ENCODE assay signal across 8 cellular contexts in the genomic region with DNA sequence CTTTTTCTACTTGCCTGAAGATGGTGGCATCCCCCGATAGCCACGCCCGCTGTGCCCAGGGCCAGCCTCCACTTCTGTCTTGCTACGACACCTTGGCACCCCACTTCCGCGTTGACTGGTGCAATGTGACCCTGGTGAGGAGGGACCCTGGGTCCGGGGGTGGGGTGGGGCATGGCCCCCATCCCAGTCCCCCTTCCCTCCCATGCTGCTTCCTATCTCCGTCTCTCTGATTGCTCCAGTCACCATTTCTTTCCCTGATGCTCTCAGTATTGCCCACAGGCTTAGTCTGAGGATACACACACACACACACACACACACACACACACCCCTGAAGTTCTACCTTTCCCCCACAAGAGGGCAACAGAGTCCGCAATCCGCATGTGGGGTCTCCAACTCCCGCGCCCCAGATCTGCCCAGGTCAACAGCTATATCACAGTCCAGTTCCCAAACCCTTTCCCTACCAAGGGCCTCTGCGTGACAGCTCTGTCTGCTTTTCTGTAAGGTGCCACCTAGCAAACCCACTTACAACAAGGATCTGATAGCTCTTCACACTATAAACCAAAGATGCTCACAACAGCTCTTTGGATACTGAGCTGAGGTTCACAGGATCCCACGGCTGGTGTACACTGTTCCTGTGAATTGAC. TPM values are rescaled to one million over a fixed set of nuclear protein-coding genes. Genes with fewer than 3 reads are reported as not detected.
DNase-seq lines count a peak whose midpoint lies in the region; ATAC-seq and TF ChIP-seq lines count a peak whose summit lies in the region.

No MANE protein-coding gene starts in this region.

- peak; percentile 55 for TF ChIP-seq CTCF in CD8-positive, alpha-beta T cell (IDR thresholded peaks at IDR 0.05)
- peak; percentile 98 for TF ChIP-seq CTCF in fibroblast of villous mesenchyme (IDR thresholded peaks at IDR 0.05; ENCODE audit: insufficient read depth, low read depth, low read length)
- peak; percentile 60 for TF ChIP-seq CTCF in progenitor cell of endocrine pancreas (IDR thresholded peaks at IDR 0.05; ENCODE audit: unreplicated experiment)

- H3K9me3 Mint-ChIP-seq in CD8-positive, alpha-beta T cell: no peaks in the 10 kb centered on the region
- no peaks in the 10 kb centered on the region for H3K9me3 Mint-ChIP-seq in progenitor cell of endocrine pancreas (ENCODE audit: low read depth)

- H3K4me3 Mint-ChIP-seq in CD8-positive, alpha-beta T cell: peak overlapping the region; percentile 75
- H3K4me3 Mint-ChIP-seq in progenitor cell of endocrine pancreas (ENCODE audit: low read depth): no peak overlapping the region

- no peaks in the 10 kb centered on the region for H3K36me3 Mint-ChIP-seq in CD8-positive, alpha-beta T cell
- H3K36me3 Mint-ChIP-seq in progenitor cell of endocrine pancreas (ENCODE audit: insufficient read depth): no peaks in the 10 kb centered on the region

- H3K27me3 ChIP-seq in CD8-positive, alpha-beta T cell (ENCODE audit: insufficient read depth, low read length): no peaks in the 10 kb centered on the region

- peaks cover 20% of the 10 kb centered on the region for H3K4me1 ChIP-seq in CD8-positive, alpha-beta T cell (ENCODE audit: insufficient read depth, low read length)

- ATAC-seq in CD8-positive, alpha-beta T cell: peak; percentile 86
- no peak for ATAC-seq in GM19467 (IDR thresholded peaks at IDR 0.05; ENCODE audit: unreplicated experiment)
- no peak for ATAC-seq in GM21737 (IDR thresholded peaks at IDR 0.05; ENCODE audit: unreplicated experiment)

- peaks cover 3% of the 10 kb centered on the region for H3K27me3 Mint-ChIP-seq in CD8-positive, alpha-beta T cell (ENCODE audit: low read depth)
- peaks cover 15% of the 10 kb centered on the region for H3K27me3 Mint-ChIP-seq in progenitor cell of endocrine pancreas

- peak; percentile 37 to 81 (median 65) for DNase-seq in CD8-positive, alpha-beta T cell
- DNase-seq in HK-2 (ENCODE audit: unreplicated experiment): peak; percentile 78
- DNase-seq in OCI-M2 (lab: John Stamatoyannopoulos, UW; ENCODE audit: unreplicated experiment): peak; percentile 25
- peak; percentile 25 for DNase-seq in activated T-helper 1 cell treated with Interleukin-2 at 50 U/mL for 16 hours (ENCODE audit: low read depth)
- DNase-seq in fibroblast of villous mesenchyme (ENCODE audit: low read depth): peak; percentile 79
- peak; percentile 56 for DNase-seq in progenitor cell of endocrine pancreas (ENCODE audit: low spot score, unreplicated experiment)

- peak overlapping the region; percentile 90 for H3K27ac Mint-ChIP-seq in CD8-positive, alpha-beta T cell
- peak overlapping the region; percentile 17 for H3K27ac Mint-ChIP-seq in progenitor cell of endocrine pancreas

- intact Hi-C loops in CD8-positive, alpha-beta T cell (cut with DNase I, micrococcal nuclease): loop anchor here (1.0 kb wide), 3 partner anchors 29 to 128 kb away; no protein-coding TSS in a partner anchor

- POLR2A ChIA-PET in CD8-positive, alpha-beta T cell (lab: Charles Lee): interaction anchor here (0.7 kb wide), 1 partner anchor 9 kb away, joined by 3 read pairs; no protein-coding TSS in a partner anchor

- peak overlapping the region; percentile 28 for H3K4me3 ChIP-seq in CD8-positive, alpha-beta T cell (ENCODE audit: low read depth, low read length)
- no peak overlapping the region for H3K4me3 ChIP-seq in fibroblast of villous mesenchyme (ENCODE audit: low read depth, low read length)

- peak overlapping the region; percentile 28 for H3K27ac ChIP-seq in CD8-positive, alpha-beta T cell (ENCODE audit: low read depth, low read length)

- H3K36me3 ChIP-seq in CD8-positive, alpha-beta T cell (ENCODE audit: insufficient read depth, low read length): no peaks in the 10 kb centered on the region

- peaks cover 10% of the 10 kb centered on the region for H3K4me1 Mint-ChIP-seq in CD8-positive, alpha-beta T cell (ENCODE audit: low read depth)
- H3K4me1 Mint-ChIP-seq in progenitor cell of endocrine pancreas (ENCODE audit: low read depth): peaks cover 13% of the 10 kb centered on the region

- H3K9me3 ChIP-seq in CD8-positive, alpha-beta T cell (ENCODE audit: low read length): no peaks in the 10 kb centered on the region

- CTCF ChIA-PET in CD8-positive, alpha-beta T cell (lab: Charles Lee): interaction anchor here (0.6 to 4.3 kb wide), 26 partner anchors 8 to 896 kb away, joined by 3 to 30 read pairs (median 4); a partner anchor contains a TSS

RNA-seq across cellular contexts. Expression of a gene that starts 3.4 kb away (rescaled TPM):
- under 1 TPM in 1 of 2 experiments, not detected in 1; 0.25 TPM for total RNA-seq in CD8-positive, alpha-beta T cell
- total RNA-seq in fibroblast of villous mesenchyme: 0.32 TPM in 1 of 2 replicates, not detected in the other
- not detected in 2 replicates for total RNA-seq in progenitor cell of endocrine pancreas

RNA-seq across cellular contexts. Expression of a gene that starts 18.8 kb away (rescaled TPM):
- total RNA-seq in CD8-positive, alpha-beta T cell: 10 to 100 TPM; 64.3 TPM
- 38.7 and 47.1 TPM in 2 replicates for total RNA-seq in fibroblast of villous mesenchyme
- 34.3 and 35.7 TPM in 2 replicates for total RNA-seq in progenitor cell of endocrine pancreas

RNA-seq across cellular contexts. Expression of a gene that starts 32.2 kb away (rescaled TPM):
- 10 to 100 TPM; 37.2 to 43.8 TPM for total RNA-seq in CD8-positive, alpha-beta T cell
- total RNA-seq in fibroblast of villous mesenchyme (2,749 and 5,894 TPM in 2 replicates), progenitor cell of endocrine pancreas (26.7 and 38.4 TPM in 2 replicates)

RNA-seq across cellular contexts. Expression of a gene that starts 39.3 kb away (rescaled TPM):
- under 1 TPM; 0.31 to 0.62 TPM for total RNA-seq in CD8-positive, alpha-beta T cell
- 4.7 and 5.8 TPM in 2 replicates for total RNA-seq in fibroblast of villous mesenchyme
- total RNA-seq in progenitor cell of endocrine pancreas: 6.0 and 7.7 TPM in 2 replicates

Comparison
In these comparisons a context has a peak if more than half of its experiments do, and no peak if none do; other contexts are left out.
1. DNase-seq: peak in every context shown above with its lines; median percentile 79 in fibroblast of villous mesenchyme; 78 in HK-2; 65 in CD8-positive, alpha-beta T cell; 56 in progenitor cell of endocrine pancreas; 25 in OCI-M2; 25 in activated T-helper 1 cell treated with Interleukin-2 at 50 U/mL for 16 hours.
2. RNA of a gene that starts 32.2 kb away (total RNA-seq): 2,749 to 5,894 TPM in fibroblast of villous mesenchyme; 37.2 to 43.8 TPM in CD8-positive, alpha-beta T cell and 26.7 to 38.4 TPM in progenitor cell of endocrine pancreas; every median in the first group is over 10 times any median in the second.
3. Peak in every context shown above with its lines, with median percentiles within 50 percentile points of each other: CTCF ChIP-seq.